Comparison of ENCODE assay signal across 8 cellular contexts in genomic region chr12:89350260-89350659, GRCh38. TPM values are rescaled to one million over a fixed set of nuclear protein-coding genes. Genes with fewer than 3 reads are reported as not detected.
DNase-seq lines count a peak whose midpoint lies in the region; ATAC-seq and TF ChIP-seq lines count a peak whose summit lies in the region.

No MANE protein-coding gene starts in this region.

- H3K27ac ChIP-seq in BLaER1, result peak overlapping the region; percentile 93
- H3K27ac ChIP-seq in MM.1S (ENCODE audit: low read length), result peak overlapping the region; percentile 94; the same call in 1 of the 2 replicates

- H3K9me2 ChIP-seq in MM.1S (replicated peaks; ENCODE audit: insufficient read depth, low read length), result no peaks in the 10 kb centered on the region

- H3K27me3 ChIP-seq in BLaER1 (no peaks in the 10 kb centered on the region), MM.1S (replicated peaks; ENCODE audit: insufficient read depth, low read length) (no peaks in the 10 kb centered on the region)

- no peak overlapping the region for H2AFZ ChIP-seq in MM.1S (ENCODE audit: low read length)

- H4K20me1 ChIP-seq in BLaER1, result peaks cover 37% of the 10 kb centered on the region
- no peaks in the 10 kb centered on the region for H4K20me1 ChIP-seq in MM.1S (ENCODE audit: insufficient read depth, low read length)

- H3K4me1 ChIP-seq in BLaER1 (peaks cover 60% of the 10 kb centered on the region), MM.1S (ENCODE audit: low read length) (peaks cover 35% of the 10 kb centered on the region)

- DNase-seq in MM.1S (peak; percentile 24), nephron progenitor cell (no peak), ureter (ENCODE audit: low spot score) (no peak), AML-193 (lab: John Stamatoyannopoulos, UW) (no peak), cortex of kidney (lab: John Stamatoyannopoulos, UW) (no peak)
- no peak for DNase-seq in effector memory CD8-positive, alpha-beta T cell

- ATAC-seq in effector memory CD8-positive, alpha-beta T cell (replicated peaks), result no peak
- no peak for ATAC-seq in HG03159 (IDR thresholded peaks at IDR 0.05; ENCODE audit: unreplicated experiment)

- peaks cover 93% of the 10 kb centered on the region for H3F3A ChIP-seq in MM.1S (ENCODE audit: insufficient read depth, low read length)

- peak overlapping the region; percentile 87 to 97 for H3K4me3 Mint-ChIP-seq in effector memory CD8-positive, alpha-beta T cell
- H3K4me3 Mint-ChIP-seq in nephron progenitor cell, result peak overlapping the region; percentile 99

- peaks cover 52% of the 10 kb centered on the region for H3K79me2 ChIP-seq in MM.1S (ENCODE audit: low read length)

- H3K9ac ChIP-seq in BLaER1 (peak overlapping the region; percentile 93), MM.1S (ENCODE audit: low read length) (peak overlapping the region; percentile 92)

- H3K9me3 ChIP-seq in BLaER1 (no peaks in the 10 kb centered on the region), MM.1S (replicated peaks; ENCODE audit: insufficient read depth, low read length) (no peaks in the 10 kb centered on the region)

- H3K4me3 ChIP-seq in BLaER1 (peak overlapping the region; percentile 92), MM.1S (ENCODE audit: low read length) (peak overlapping the region; percentile 89)

- TF ChIP-seq CTCF in MM.1S (IDR thresholded peaks at IDR 0.05; ENCODE audit: low read length) (no peak), nephron progenitor cell (IDR thresholded peaks at IDR 0.05) (no peak)

- H3K36me3 ChIP-seq in BLaER1 (peaks cover 7% of the 10 kb centered on the region; the same call in 1 of the 2 replicates), MM.1S (replicated peaks; ENCODE audit: insufficient read depth, low read length) (no peaks in the 10 kb centered on the region)

- peak overlapping the region; percentile 95 for H3K4me2 ChIP-seq in BLaER1
- H3K4me2 ChIP-seq in MM.1S (ENCODE audit: low read depth, low read length), result peak overlapping the region; percentile 79

- peaks cover 33% of the 10 kb centered on the region for H3K36me3 Mint-ChIP-seq in effector memory CD8-positive, alpha-beta T cell (ENCODE audit: insufficient read depth)
- H3K36me3 Mint-ChIP-seq in nephron progenitor cell (ENCODE audit: low read depth), result peaks cover 40% of the 10 kb centered on the region

- H3K4me1 Mint-ChIP-seq in effector memory CD8-positive, alpha-beta T cell (ENCODE audit: low read depth in 2 of 2), result peaks cover 49 to 62% of the 10 kb centered on the region in 2 donors
- peaks cover 48% of the 10 kb centered on the region for H3K4me1 Mint-ChIP-seq in nephron progenitor cell

- no peaks in the 10 kb centered on the region for H3K9me3 Mint-ChIP-seq in effector memory CD8-positive, alpha-beta T cell
- H3K9me3 Mint-ChIP-seq in nephron progenitor cell, result no peaks in the 10 kb centered on the region

- H3K27me3 Mint-ChIP-seq in effector memory CD8-positive, alpha-beta T cell, result no peaks in the 10 kb centered on the region
- H3K27me3 Mint-ChIP-seq in nephron progenitor cell (ENCODE audit: low read depth, poor library complexity), result peaks cover 6% of the 10 kb centered on the region

- peak overlapping the region; percentile 86 to 89 for H3K27ac Mint-ChIP-seq in effector memory CD8-positive, alpha-beta T cell
- H3K27ac Mint-ChIP-seq in nephron progenitor cell, result peak overlapping the region; percentile 99

RNA-seq across cellular contexts. Expression of gene DUSP6, which starts 2.0 kb away (rescaled TPM):
- 88.7 TPM for total RNA-seq in ureter
